Comparison of ENCODE assay signal across 25 cellular contexts in genomic region chr7:94188350-94188749, GRCh38.
"Had no signal": no experiment of that assay in that cellular context is flagged by ENCODE, and none has a peak within 500 bp of the region (broad histone marks: within the 10 kb centered on the region; RNA-seq: fewer than 3 reads in every experiment).

No MANE protein-coding gene starts in this region.

- H3K27me3 ChIP-seq: body of pancreas, heart left ventricle, neural progenitor cell, thyroid gland, upper lobe of right lung had no signal

- H2AFZ ChIP-seq: neural progenitor cell had no signal

- H3K4me2 ChIP-seq: neural progenitor cell had no signal

- H3K4me1 ChIP-seq: body of pancreas, neural progenitor cell, thyroid gland, upper lobe of right lung had no signal

- H3K27ac Mint-ChIP-seq: activated CD4-positive, alpha-beta T cell treated with anti-CD3 and anti-CD28 coated beads, Interleukin-2, amount 10 ng/mL, durations not matched to agents 24 days and 14 days; activated CD8-positive, alpha-beta memory T cell treated with anti-CD3 and anti-CD28 coated beads, Interleukin-2, amount 10 ng/mL, durations not matched to agents 7 days and 5 days; activated CD8-positive, alpha-beta T cell treated with anti-CD3 and anti-CD28 coated beads for 36 hours; activated naive CD4-positive, alpha-beta T cell treated with anti-CD3 and anti-CD28 coated beads, Interleukin-2, amount 10 ng/mL, durations not matched to agents 7 days and 5 days; activated naive CD8-positive, alpha-beta T cell treated with anti-CD3 and anti-CD28 coated beads, Interleukin-2, amount 50 U/mL, for 24 hours; naive thymus-derived CD8-positive, alpha-beta T cell; neural progenitor cell; progenitor cell of endocrine pancreas; T-helper 17 cell had no signal

- H3K4me1 Mint-ChIP-seq: activated CD4-positive, alpha-beta T cell treated with anti-CD3 and anti-CD28 coated beads, Interleukin-2, amount 10 ng/mL, durations not matched to agents 24 days and 14 days; activated CD8-positive, alpha-beta memory T cell treated with anti-CD3 and anti-CD28 coated beads, Interleukin-2, amount 10 ng/mL, durations not matched to agents 7 days and 5 days; activated naive CD4-positive, alpha-beta T cell treated with anti-CD3 and anti-CD28 coated beads, Interleukin-2, amount 10 ng/mL, durations not matched to agents 7 days and 5 days; activated naive CD8-positive, alpha-beta T cell treated with anti-CD3 and anti-CD28 coated beads, Interleukin-2, amount 50 U/mL, for 24 hours; naive thymus-derived CD8-positive, alpha-beta T cell; T-helper 17 cell had no signal

- H3K9me3 Mint-ChIP-seq: activated CD4-positive, alpha-beta T cell treated with anti-CD3 and anti-CD28 coated beads, Interleukin-2, amount 10 ng/mL, durations not matched to agents 24 days and 14 days; activated naive CD4-positive, alpha-beta T cell treated with anti-CD3 and anti-CD28 coated beads, Interleukin-2, amount 10 ng/mL, durations not matched to agents 7 days and 5 days; activated naive CD8-positive, alpha-beta T cell treated with anti-CD3 and anti-CD28 coated beads, Interleukin-2, amount 50 U/mL, for 24 hours had no signal

- ATAC-seq: activated CD8-positive, alpha-beta memory T cell treated with anti-CD3 and anti-CD28 coated beads, Interleukin-2, amount 10 ng/mL, durations not matched to agents 7 days and 5 days; activated CD8-positive, alpha-beta T cell treated with anti-CD3 and anti-CD28 coated beads for 36 hours; activated naive CD8-positive, alpha-beta T cell treated with anti-CD3 and anti-CD28 coated beads, Interleukin-2, amount 50 U/mL, for 24 hours; body of pancreas; heart left ventricle; left colon; naive thymus-derived CD8-positive, alpha-beta T cell; T-helper 17 cell; upper lobe of right lung had no signal

- H3K27ac ChIP-seq: body of pancreas, heart left ventricle, neural progenitor cell, thyroid gland, upper lobe of right lung had no signal

- H3K9ac ChIP-seq: neural progenitor cell had no signal

- H3K4me3 ChIP-seq: body of pancreas, heart left ventricle, neural progenitor cell, thyroid gland, upper lobe of right lung had no signal

- DNase-seq: activated CD4-positive, alpha-beta T cell treated with anti-CD3 and anti-CD28 coated beads, Interleukin-2, amount 10 ng/mL, durations not matched to agents 24 days and 14 days; activated CD8-positive, alpha-beta memory T cell treated with anti-CD3 and anti-CD28 coated beads, Interleukin-2, amount 10 ng/mL, durations not matched to agents 7 days and 5 days; activated CD8-positive, alpha-beta T cell treated with anti-CD3 and anti-CD28 coated beads for 36 hours; activated effector memory CD4-positive, alpha-beta T cell treated with anti-CD3 and anti-CD28 coated beads, Interleukin-2, amount 50 U/mL, for 16 hours; activated naive CD4-positive, alpha-beta T cell treated with anti-CD3 and anti-CD28 coated beads, Interleukin-2, amount 10 ng/mL, durations not matched to agents 7 days and 5 days; activated naive CD8-positive, alpha-beta T cell treated with anti-CD3 and anti-CD28 coated beads, Interleukin-2, amount 50 U/mL, for 24 hours; activated T-cell treated with anti-CD3 and anti-CD28 coated beads for 4 hours; anterior cingulate cortex; body of pancreas; caudate nucleus; dermis blood vessel endothelial cell; effector CD8-positive, alpha-beta T cell; erythroblast; heart left ventricle; left colon; naive thymus-derived CD8-positive, alpha-beta T cell; retina; stimulated activated CD4-positive, alpha-beta T cell treated with anti-CD3 and anti-CD28 coated beads, Interleukin-4, amount 100 ng/mL, for 24 hours; stimulated activated naive CD4-positive, alpha-beta T cell treated with Interleukin-2 at 50 U/mL for 16 hours; SW 1271; T-helper 17 cell; thyroid gland; upper lobe of right lung had no signal

- H3K36me3 Mint-ChIP-seq: activated CD8-positive, alpha-beta memory T cell treated with anti-CD3 and anti-CD28 coated beads, Interleukin-2, amount 10 ng/mL, durations not matched to agents 7 days and 5 days; activated naive CD4-positive, alpha-beta T cell treated with anti-CD3 and anti-CD28 coated beads, Interleukin-2, amount 10 ng/mL, durations not matched to agents 7 days and 5 days; naive thymus-derived CD8-positive, alpha-beta T cell; neural progenitor cell had no signal

- H3K9me3 ChIP-seq: body of pancreas, thyroid gland, upper lobe of right lung had no signal

- H3K4me3 Mint-ChIP-seq: activated CD4-positive, alpha-beta T cell treated with anti-CD3 and anti-CD28 coated beads, Interleukin-2, amount 10 ng/mL, durations not matched to agents 24 days and 14 days; activated CD8-positive, alpha-beta memory T cell treated with anti-CD3 and anti-CD28 coated beads, Interleukin-2, amount 10 ng/mL, durations not matched to agents 7 days and 5 days; activated CD8-positive, alpha-beta T cell treated with anti-CD3 and anti-CD28 coated beads for 36 hours; activated naive CD4-positive, alpha-beta T cell treated with anti-CD3 and anti-CD28 coated beads, Interleukin-2, amount 10 ng/mL, durations not matched to agents 7 days and 5 days; activated naive CD8-positive, alpha-beta T cell treated with anti-CD3 and anti-CD28 coated beads, Interleukin-2, amount 50 U/mL, for 24 hours; naive thymus-derived CD8-positive, alpha-beta T cell; neural progenitor cell; T-helper 17 cell had no signal

- H3K27me3 Mint-ChIP-seq: activated CD8-positive, alpha-beta memory T cell treated with anti-CD3 and anti-CD28 coated beads, Interleukin-2, amount 10 ng/mL, durations not matched to agents 7 days and 5 days; activated naive CD4-positive, alpha-beta T cell treated with anti-CD3 and anti-CD28 coated beads, Interleukin-2, amount 10 ng/mL, durations not matched to agents 7 days and 5 days; progenitor cell of endocrine pancreas; T-helper 17 cell had no signal

- H3K36me3 ChIP-seq: heart left ventricle, neural progenitor cell, thyroid gland, upper lobe of right lung had no signal
